In the genomic region with DNA sequence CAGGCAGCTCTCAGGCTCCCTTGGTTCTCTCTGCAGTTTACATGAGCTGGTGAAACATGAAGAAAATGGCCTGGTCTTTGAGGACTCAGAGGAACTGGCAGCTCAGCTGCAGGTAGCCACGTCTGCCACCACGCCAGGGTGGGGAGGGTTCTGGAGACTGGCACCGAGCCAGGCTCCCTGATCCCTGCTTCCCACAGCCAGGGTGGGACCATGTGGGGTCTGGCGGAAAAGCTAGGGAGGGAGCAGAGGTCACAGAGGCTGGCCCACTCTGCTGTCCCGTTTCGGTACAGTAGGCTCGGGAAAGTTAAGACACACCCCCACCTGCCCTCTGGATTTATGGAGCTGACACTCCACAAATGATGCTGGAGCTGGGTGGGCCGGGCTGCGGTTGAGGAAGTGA, we compare ENCODE assay signal across 1 cellular context. TPM values are rescaled to one million over a fixed set of nuclear protein-coding genes. Genes with fewer than 3 reads are reported as not detected.
"Had no signal": no experiment of that assay in that cellular context is flagged by ENCODE, and none has a peak within 500 bp of the region (broad histone marks: within the 10 kb centered on the region; RNA-seq: fewer than 3 reads in every experiment).

No MANE protein-coding gene starts in this region.

RNA-seq across cellular contexts. Expression of a gene that starts 17.9 kb away (rescaled TPM):
- total RNA-seq: HT-29 had no signal
